In the genomic region with DNA sequence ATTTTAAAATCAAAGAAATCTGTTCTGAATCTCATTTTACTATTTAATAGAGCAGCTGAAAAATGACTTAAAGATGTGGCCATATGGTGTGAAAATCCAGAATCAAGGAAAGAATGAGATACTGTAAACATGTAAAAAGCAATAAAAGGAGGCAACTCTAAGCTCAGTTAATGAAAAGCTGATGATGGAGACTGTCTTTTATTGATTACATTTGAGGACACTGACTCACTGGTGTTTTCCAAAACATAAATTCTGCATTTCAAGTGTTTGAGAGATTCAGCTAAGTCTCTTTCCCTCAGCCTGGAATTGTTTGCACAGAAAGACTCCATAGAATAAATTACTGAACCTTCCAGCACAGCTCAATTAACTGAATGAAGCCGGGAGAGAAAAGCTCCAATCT, we compare ENCODE assay signal across 16 cellular contexts. TPM values are rescaled to one million over a fixed set of nuclear protein-coding genes. Genes with fewer than 3 reads are reported as not detected.
A peak's percentile ranks its signal among the peaks of the same experiment; 100 is the strongest.
DNase-seq lines count a peak whose midpoint lies in the region; ATAC-seq, FAIRE-seq and TF ChIP-seq lines count a peak whose summit lies in the region.
"Had no signal": no experiment of that assay in that cellular context is flagged by ENCODE, and none has a peak within 500 bp of the region (broad histone marks: within the 10 kb centered on the region; RNA-seq: fewer than 3 reads in every experiment).

No MANE protein-coding gene starts in this region.

- H3K4me3 ChIP-seq in hepatocyte = no peak overlapping the region
- H3K4me3 ChIP-seq in small intestine (ENCODE audit: low read depth in 1 of 2, low read length in 2 of 2) = no peak overlapping the region
- H3K4me3 ChIP-seq: GM23248 had no signal

- H3K27ac Mint-ChIP-seq in Calu3 (ENCODE audit: unreplicated experiment) = peak overlapping the region; percentile 35
- no peak overlapping the region for H3K27ac Mint-ChIP-seq in effector memory CD8-positive, alpha-beta T cell
- H3K27ac Mint-ChIP-seq: B cell; CD4-positive, alpha-beta T cell had no signal

- ATAC-seq in effector memory CD8-positive, alpha-beta T cell (replicated peaks) = no peak
- ATAC-seq: HCT116 had no signal

- DNase-seq in Calu3 (no peak), DMS 273 treated with DMSO at 0.1 percent for 48 hours (lab: John Stamatoyannopoulos, UW) (peak; percentile 25), caudate nucleus (lab: John Stamatoyannopoulos, UW) (no peak), hepatocyte (ENCODE audit: low spot score) (no peak), small intestine (no peak), COLO829 (ENCODE audit: low spot score) (no peak)
- DNase-seq in effector memory CD8-positive, alpha-beta T cell = no peak
- DNase-seq: C1 segment of cervical spinal cord; CD4-positive, alpha-beta T cell; GF-D8; GM23248 had no signal

- H3K27me3 Mint-ChIP-seq in Calu3 (ENCODE audit: unreplicated experiment) = no peaks in the 10 kb centered on the region
- peaks cover 7 to 15% of the 10 kb centered on the region in 2 donors for H3K27me3 Mint-ChIP-seq in effector memory CD8-positive, alpha-beta T cell
- H3K27me3 Mint-ChIP-seq: B cell had no signal

- no TSS peak for BruUV-seq in Calu3 (replicated peaks; lab: Mats Ljungman, UMichigan)

- no peaks in the 10 kb centered on the region for H3K36me3 Mint-ChIP-seq in Calu3 (ENCODE audit: insufficient read depth, unreplicated experiment)
- H3K36me3 Mint-ChIP-seq in effector memory CD8-positive, alpha-beta T cell (ENCODE audit: insufficient read depth) = no peaks in the 10 kb centered on the region

- H3K27ac ChIP-seq in caudate nucleus (ENCODE audit: low read depth, low read length) (peak overlapping the region; percentile 28), hepatocyte (no peak overlapping the region), small intestine (ENCODE audit: low read depth in 1 of 2, low read length in 1 of 2) (no peak overlapping the region)
- H3K27ac ChIP-seq: GM23248 had no signal

- H3K27me3 ChIP-seq in hepatocyte = no peaks in the 10 kb centered on the region
- H3K27me3 ChIP-seq in small intestine (ENCODE audit: control insufficient read depth in 2 of 2, insufficient read depth in 2 of 2, low read length in 2 of 2) = no peaks in the 10 kb centered on the region

- no peaks in the 10 kb centered on the region for H3K9me2 ChIP-seq in hepatocyte (replicated peaks; ENCODE audit: insufficient read depth)

- peaks cover 19% of the 10 kb centered on the region for H3K4me1 Mint-ChIP-seq in Calu3 (ENCODE audit: low read depth, unreplicated experiment)
- no peaks in the 10 kb centered on the region for H3K4me1 Mint-ChIP-seq in effector memory CD8-positive, alpha-beta T cell (ENCODE audit: low read depth in 2 of 2)
- H3K4me1 Mint-ChIP-seq: B cell had no signal

- 64% methylated on average over 1 of the region's 1 CpG for WGBS in hepatocyte (ENCODE audit: low lambda C conversion rate, missing lambda C conversion rate)
- 62 to 88% (median 74%) methylated on average over 1 of the region's 1 CpG for WGBS in small intestine, 3 donors

- no peak for TF ChIP-seq CTCF in Calu3 (IDR thresholded peaks at IDR 0.05; ENCODE audit: unreplicated experiment)
- no peak for TF ChIP-seq CTCF in hepatocyte (IDR thresholded peaks at IDR 0.05; ENCODE audit: poor library complexity)

- FAIRE-seq in small intestine (lab: Jason Lieb, UNC) = no peak
- FAIRE-seq: A204.1, D721Med, H54 had no signal

- intact Hi-C loops in Calu3 (cut with micrococcal nuclease; ENCODE audit: unreplicated experiment) = loop anchor here (5.0 kb wide), 1 partner anchor 45 kb away; no protein-coding TSS in a partner anchor

- H3K9me3 ChIP-seq in hepatocyte (ENCODE audit: low read depth) (no peaks in the 10 kb centered on the region), small intestine (ENCODE audit: control insufficient read depth, low read depth) (no peaks in the 10 kb centered on the region)

- H3K4me1 ChIP-seq in hepatocyte (ENCODE audit: insufficient read depth) (peaks cover 9% of the 10 kb centered on the region), small intestine (ENCODE audit: control insufficient read depth in 2 of 2, insufficient read depth in 1 of 2, low read depth in 1 of 2, low read length in 1 of 2) (no peaks in the 10 kb centered on the region)

- H3K9me3 Mint-ChIP-seq in Calu3 (ENCODE audit: low read depth, unreplicated experiment) = no peaks in the 10 kb centered on the region
- H3K9me3 Mint-ChIP-seq in effector memory CD8-positive, alpha-beta T cell = no peaks in the 10 kb centered on the region
- H3K9me3 Mint-ChIP-seq: CD4-positive, alpha-beta T cell had no signal

- no peaks in the 10 kb centered on the region for H4K20me1 ChIP-seq in hepatocyte (ENCODE audit: insufficient read depth, poor library complexity, severe bottlenecking)

- H3K36me3 ChIP-seq in hepatocyte (replicated peaks; ENCODE audit: insufficient read depth, low read depth) = no peaks in the 10 kb centered on the region
- no peaks in the 10 kb centered on the region for H3K36me3 ChIP-seq in small intestine (ENCODE audit: control insufficient read depth in 2 of 2, insufficient read depth in 2 of 2, low read length in 2 of 2)

- no peak overlapping the region for H2AFZ ChIP-seq in hepatocyte
- H2AFZ ChIP-seq: GM23248 had no signal

- CTCF ChIA-PET in Calu3 (lab: Charles Lee) = interaction anchor here (1.3 kb wide), 1 partner anchor 57 kb away, joined by 3 read pairs; no protein-coding TSS in a partner anchor

- H3K4me2 ChIP-seq in hepatocyte = peak overlapping the region; percentile 37

- no peaks in the 10 kb centered on the region for H3K79me2 ChIP-seq in hepatocyte

- H3K4me3 Mint-ChIP-seq in Calu3 (ENCODE audit: low read depth, unreplicated experiment) = peak overlapping the region; percentile 13
- no peak overlapping the region for H3K4me3 Mint-ChIP-seq in effector memory CD8-positive, alpha-beta T cell
- H3K4me3 Mint-ChIP-seq: B cell; CD4-positive, alpha-beta T cell had no signal

RNA-seq across cellular contexts. Expression of a gene that starts 53.6 kb away (rescaled TPM):
- total RNA-seq in Calu3 (2022) (1.9 and 3.0 TPM in 2 replicates), hepatocyte (1.4 and 2.2 TPM in 2 replicates)
- polyA plus RNA-seq in hepatocyte (1.1 and 6.1 TPM in 2 replicates), small intestine (under 1 TPM; 0.54 to 0.89 (median 0.81) TPM)
